Comparison of ENCODE assay signal across 12 cellular contexts in the genomic region with DNA sequence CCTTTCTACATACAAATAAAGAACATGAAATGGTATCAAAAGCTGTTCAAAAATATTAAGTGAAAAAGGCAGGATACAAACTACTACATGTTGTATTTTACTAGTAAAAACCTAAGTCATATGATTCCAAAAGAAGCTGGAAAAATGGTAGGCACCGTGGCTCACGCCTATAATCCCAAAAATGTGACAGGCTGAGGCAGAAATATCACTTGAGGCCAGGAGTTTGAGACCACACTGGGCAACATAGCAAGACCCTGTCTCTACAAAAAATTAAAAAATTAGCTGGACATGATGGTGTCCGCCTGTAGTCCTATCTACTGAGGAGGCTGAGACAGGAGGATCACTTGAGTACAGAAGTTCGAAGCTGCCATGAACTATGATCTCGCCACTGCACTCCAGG. TPM values are rescaled to one million over a fixed set of nuclear protein-coding genes. Genes with fewer than 3 reads are reported as not detected.
DNase-seq lines count a peak whose midpoint lies in the region; ATAC-seq and TF ChIP-seq lines count a peak whose summit lies in the region.
"Had no signal": no experiment of that assay in that cellular context is flagged by ENCODE, and none has a peak within 500 bp of the region (broad histone marks: within the 10 kb centered on the region; RNA-seq: fewer than 3 reads in every experiment).

No MANE protein-coding gene starts in this region.

- POLR2A ChIA-PET in PC-3 (lab: Charles Lee; ENCODE audit: unreplicated experiment) = no interaction called here

- no peak overlapping the region for H3K27ac ChIP-seq in PC-3 (ENCODE audit: low read length)
- no peak overlapping the region for H3K27ac ChIP-seq in endodermal cell (ENCODE audit: low read depth, low read length)
- no peak overlapping the region for H3K27ac ChIP-seq in smooth muscle cell (ENCODE audit: low read depth)
- H3K27ac ChIP-seq in vagina = no peak overlapping the region
- H3K27ac ChIP-seq: heart left ventricle had no signal

- peak overlapping the region; percentile 63 for H3K27ac Mint-ChIP-seq in activated T-cell treated with anti-CD3 and anti-CD28 coated beads, Interleukin-2, amount 50 U/mL, for 72 hours
- no peak overlapping the region for H3K27ac Mint-ChIP-seq in endodermal cell

- H4K20me1 ChIP-seq in PC-3 (ENCODE audit: low read length) (no peaks in the 10 kb centered on the region), smooth muscle cell (ENCODE audit: low read depth) (peaks cover 9% of the 10 kb centered on the region)

- no peak for ATAC-seq in activated T-cell treated with anti-CD3 and anti-CD28 coated beads, Interleukin-2, amount 50 U/mL, for 72 hours (replicated peaks in 1 of 2)
- ATAC-seq in PC-3 = no peak
- no peak for ATAC-seq in GM18867 (IDR thresholded peaks at IDR 0.05; ENCODE audit: unreplicated experiment)
- no peak for ATAC-seq in Right ventricle myocardium inferior
- ATAC-seq: heart left ventricle had no signal

- no peaks in the 10 kb centered on the region for H3K27me3 Mint-ChIP-seq in activated T-cell treated with anti-CD3 and anti-CD28 coated beads, Interleukin-2, amount 50 U/mL, for 72 hours (ENCODE audit: low read depth)
- H3K27me3 Mint-ChIP-seq in endodermal cell (ENCODE audit: insufficient read depth) = no peaks in the 10 kb centered on the region

- TF ChIP-seq CTCF in PC-3 (conservative IDR thresholded peaks at IDR 0.05; ENCODE audit: low read depth, low read length) (no peak), endodermal cell (conservative IDR thresholded peaks at IDR 0.05) (no peak), smooth muscle cell (IDR thresholded peaks at IDR 0.05; ENCODE audit: borderline replicate concordance, insufficient read depth, poor library complexity, severe bottlenecking) (no peak), vagina (IDR thresholded peaks at IDR 0.05) (no peak)

- CTCF ChIA-PET in PC-3 (lab: Charles Lee) = no interaction called here

- intact Hi-C loops in PC-3 (cut with micrococcal nuclease) = loop anchor here (2.0 kb wide), 1 partner anchor 37 kb away; no protein-coding TSS in a partner anchor
- intact Hi-C loops in Right ventricle myocardium inferior (cut with DNase I) = loop anchor here (5.0 kb wide), 1 partner anchor 867 kb away; the partner anchor contains the start of gene AQR
- intact Hi-C loops in vagina (cut with DNase I) = loop anchor here (5.0 kb wide), 1 partner anchor 112 kb away; the partner anchor contains the start of gene KATNBL1

- no peak for DNase-seq in activated T-cell treated with anti-CD3 and anti-CD28 coated beads, Interleukin-2, amount 50 U/mL, for 72 hours
- DNase-seq in activated T-cell treated with anti-CD3 and anti-CD28 coated beads, Interleukin-2, amount 50 U/mL, for 1 hour = no peak
- DNase-seq in PC-3 (no peak), endodermal cell (no peak), smooth muscle cell (lab: John Stamatoyannopoulos, UW; ENCODE audit: unreplicated experiment) (no peak), Right ventricle myocardium inferior (ENCODE audit: missing footprints) (no peak), vagina (ENCODE audit: extremely low spot score in 2 of 2) (no peak)
- DNase-seq: effector memory CD4-positive, alpha-beta T cell; heart left ventricle; NCI-H345; tibial artery had no signal

- H3K27me3 ChIP-seq in PC-3 (ENCODE audit: low read length) (no peaks in the 10 kb centered on the region), endodermal cell (ENCODE audit: control insufficient read depth, insufficient read depth, low read length, poor library complexity, severe bottlenecking) (no peaks in the 10 kb centered on the region), smooth muscle cell (ENCODE audit: low read depth) (no peaks in the 10 kb centered on the region), vagina (no peaks in the 10 kb centered on the region)
- H3K27me3 ChIP-seq: heart left ventricle, tibial artery had no signal

- H3K4me3 ChIP-seq in PC-3 (ENCODE audit: low read length) (peak overlapping the region; percentile 76; the same call in 1 of the 2 replicates), endodermal cell (ENCODE audit: low read length) (peak overlapping the region; percentile 97), smooth muscle cell (peak overlapping the region; percentile 83), vagina (no peak overlapping the region)

- 92 to 94% methylated on average over 3 to 5 of the region's 5 CpGs for WGBS in endodermal cell (ENCODE audit: insufficient coverage in 1 of 2, insufficient read length in 1 of 2), 2 experiments
- WGBS in smooth muscle cell (ENCODE audit: low lambda C conversion rate) = 98% methylated on average over 5 of the region's 5 CpGs

- H3K4me1 ChIP-seq in PC-3 (ENCODE audit: insufficient read depth, low read length) = peaks cover 10% of the 10 kb centered on the region; the same call in 1 of the 2 replicates
- no peaks in the 10 kb centered on the region for H3K4me1 ChIP-seq in endodermal cell (ENCODE audit: control insufficient read depth, insufficient read depth, low read length)
- H3K4me1 ChIP-seq in smooth muscle cell (ENCODE audit: low read depth) = peaks cover 10% of the 10 kb centered on the region
- peaks cover 27% of the 10 kb centered on the region for H3K4me1 ChIP-seq in vagina

- peak overlapping the region; percentile 95 for H3K4me2 ChIP-seq in PC-3 (ENCODE audit: low read length)
- peak overlapping the region; percentile 87 for H3K4me2 ChIP-seq in smooth muscle cell

- H3K9me3 Mint-ChIP-seq in activated T-cell treated with anti-CD3 and anti-CD28 coated beads, Interleukin-2, amount 50 U/mL, for 72 hours = peaks cover 0 to 5% of the 10 kb centered on the region in 2 donors
- no peaks in the 10 kb centered on the region for H3K9me3 Mint-ChIP-seq in endodermal cell

- no TSS peak for BruUV-seq in PC-3 (replicated peaks; lab: Mats Ljungman, UMichigan)

- no peaks in the 10 kb centered on the region for H3K9me2 ChIP-seq in PC-3 (replicated peaks; ENCODE audit: low read length)

- H2AFZ ChIP-seq in PC-3 (ENCODE audit: low read length) = no peak overlapping the region
- no peak overlapping the region for H2AFZ ChIP-seq in smooth muscle cell (ENCODE audit: low read depth)

- H3K9ac ChIP-seq in PC-3 (ENCODE audit: low read length) (no peak overlapping the region), endodermal cell (ENCODE audit: extremely low read depth, low read length, poor library complexity, severe bottlenecking) (no peak overlapping the region), smooth muscle cell (ENCODE audit: low read depth) (no peak overlapping the region)

- no peak for TF ChIP-seq POLR2A in vagina (IDR thresholded peaks at IDR 0.05)

- H3K4me3 Mint-ChIP-seq in activated T-cell treated with anti-CD3 and anti-CD28 coated beads, Interleukin-2, amount 50 U/mL, for 72 hours = peak overlapping the region; percentile 68 to 82
- no peak overlapping the region for H3K4me3 Mint-ChIP-seq in endodermal cell

- peaks cover 80% of the 10 kb centered on the region for H3K79me2 ChIP-seq in PC-3 (ENCODE audit: low read length)
- H3K79me2 ChIP-seq in smooth muscle cell (ENCODE audit: low read depth) = peaks cover 59% of the 10 kb centered on the region

- H3K9me3 ChIP-seq in PC-3 (ENCODE audit: low read length) (no peaks in the 10 kb centered on the region), endodermal cell (ENCODE audit: control insufficient read depth, low read length) (no peaks in the 10 kb centered on the region), smooth muscle cell (replicated peaks; ENCODE audit: low read depth) (no peaks in the 10 kb centered on the region), vagina (no peaks in the 10 kb centered on the region)
- H3K9me3 ChIP-seq: heart left ventricle, tibial artery had no signal

- peaks cover 10% of the 10 kb centered on the region for H3K36me3 ChIP-seq in PC-3 (ENCODE audit: low read depth, low read length)
- H3K36me3 ChIP-seq in endodermal cell (ENCODE audit: control insufficient read depth, insufficient read depth, low read length) = peaks cover 10% of the 10 kb centered on the region
- no peaks in the 10 kb centered on the region for H3K36me3 ChIP-seq in smooth muscle cell (ENCODE audit: low read depth)
- peaks cover 0 to 12% of the 10 kb centered on the region in 2 donors for H3K36me3 ChIP-seq in vagina

- H3F3A ChIP-seq in PC-3 (ENCODE audit: low read length, unreplicated experiment) (peaks cover 5% of the 10 kb centered on the region), smooth muscle cell (ENCODE audit: low read depth) (no peaks in the 10 kb centered on the region)

- H3K4me1 Mint-ChIP-seq in activated T-cell treated with anti-CD3 and anti-CD28 coated beads, Interleukin-2, amount 50 U/mL, for 72 hours (ENCODE audit: low read depth) = peaks cover 25% of the 10 kb centered on the region
- H3K4me1 Mint-ChIP-seq in endodermal cell = peaks cover 12% of the 10 kb centered on the region

- H3K36me3 Mint-ChIP-seq in activated T-cell treated with anti-CD3 and anti-CD28 coated beads, Interleukin-2, amount 50 U/mL, for 72 hours (ENCODE audit: insufficient read depth in 2 of 2) = peaks cover 7 to 23% of the 10 kb centered on the region in 2 donors
- peaks cover 7% of the 10 kb centered on the region for H3K36me3 Mint-ChIP-seq in endodermal cell (ENCODE audit: low read depth)

RNA-seq across cellular contexts. Expression of gene EMC7, which starts 1.7 kb away (rescaled TPM):
- total RNA-seq in activated T-cell treated with anti-CD3 and anti-CD28 coated beads, Interleukin-2, amount 50 U/mL, for 72 hours = 10 to 100 TPM; 75.7 to 77.6 TPM
- total RNA-seq in PC-3 (2014; rRNA removed) (50.3 and 66.0 TPM in 2 replicates), endodermal cell (10 to 100 TPM; 36.7 to 44.5 TPM), smooth muscle cell (60.6 and 84.2 TPM in 2 replicates), Right ventricle myocardium inferior (65.1 TPM), vagina (31.4 TPM)
- polyA plus RNA-seq in endodermal cell (2013, experiment 1 of 2) = 52.0 TPM
- polyA plus RNA-seq in endodermal cell (2013, experiment 2 of 2) = 44.4 TPM
- polyA plus RNA-seq in smooth muscle cell = 201 and 218 TPM in 2 replicates

RNA-seq across cellular contexts. Expression of gene PGBD4, which starts 2.0 kb away (rescaled TPM):
- 1 to 10 TPM; 3.7 to 5.1 TPM for total RNA-seq in activated T-cell treated with anti-CD3 and anti-CD28 coated beads, Interleukin-2, amount 50 U/mL, for 72 hours
- 1.2 and 2.6 TPM in 2 replicates for total RNA-seq in PC-3 (2014; rRNA removed)
- total RNA-seq in endodermal cell = under 1 TPM; 0.68 to 0.93 TPM
- 1.1 TPM for polyA plus RNA-seq in endodermal cell (2013, experiment 1 of 2)
- 0.99 TPM for polyA plus RNA-seq in endodermal cell (2013, experiment 2 of 2)
- 0.81 and 1.3 TPM in 2 replicates for total RNA-seq in smooth muscle cell
- 0.20 and 0.62 TPM in 2 replicates for polyA plus RNA-seq in smooth muscle cell
- 1.8 TPM for total RNA-seq in Right ventricle myocardium inferior
- total RNA-seq in vagina = 1.5 TPM

Comparison
In these comparisons a context has a peak if more than half of its experiments do, and no peak if none do; other contexts are left out.
1. H3K4me3 ChIP-seq: peak in PC-3 (single experiment), endodermal cell (single experiment) and smooth muscle cell (single experiment); none in vagina (0 of 2).